ENCODE assay signal across 6 cellular contexts in the genomic region with DNA sequence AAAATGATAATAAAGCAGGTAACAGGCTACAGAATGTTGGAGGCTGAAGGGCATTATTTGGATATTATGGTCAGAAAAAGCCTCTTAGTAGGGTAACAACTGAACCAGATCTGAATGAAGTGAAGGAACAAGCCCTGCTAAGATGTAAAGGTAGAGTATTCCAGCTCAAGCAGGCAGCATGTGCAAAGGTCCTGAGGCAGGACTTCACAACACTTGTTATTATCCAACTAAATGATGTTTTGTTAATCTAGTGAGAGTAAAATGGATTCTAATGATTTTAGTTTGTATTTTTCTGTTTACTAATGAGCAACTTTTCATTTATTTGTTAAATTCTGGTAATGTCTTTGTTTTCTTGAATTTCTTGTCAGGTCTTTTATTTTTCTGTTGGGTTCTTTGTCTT.
"Had no signal": no experiment of that assay in that cellular context is flagged by ENCODE, and none has a peak within 500 bp of the region (broad histone marks: within the 10 kb centered on the region; RNA-seq: fewer than 3 reads in every experiment).

No MANE protein-coding gene starts in this region.

- FAIRE-seq: HTR-8/SVneo had no signal

- H2AFZ ChIP-seq: GM23338 had no signal

- DNase-seq: H7, IMR-90, KBM-7 had no signal

- H3K4me1 ChIP-seq: HAP-1 had no signal

- H3K4me3 Mint-ChIP-seq: GM23338 had no signal

- H3K9me3 ChIP-seq: HAP-1 had no signal

- H3K9me3 Mint-ChIP-seq: GM23338 had no signal

- H3K36me3 ChIP-seq: HAP-1 had no signal

- H3K4me3 ChIP-seq: GM23338, HAP-1 had no signal

- H3K4me2 ChIP-seq: GM23338 had no signal

- H3K27ac Mint-ChIP-seq: GM23338 had no signal
